ENCODE assay signal across 11 cellular contexts in the genomic region with DNA sequence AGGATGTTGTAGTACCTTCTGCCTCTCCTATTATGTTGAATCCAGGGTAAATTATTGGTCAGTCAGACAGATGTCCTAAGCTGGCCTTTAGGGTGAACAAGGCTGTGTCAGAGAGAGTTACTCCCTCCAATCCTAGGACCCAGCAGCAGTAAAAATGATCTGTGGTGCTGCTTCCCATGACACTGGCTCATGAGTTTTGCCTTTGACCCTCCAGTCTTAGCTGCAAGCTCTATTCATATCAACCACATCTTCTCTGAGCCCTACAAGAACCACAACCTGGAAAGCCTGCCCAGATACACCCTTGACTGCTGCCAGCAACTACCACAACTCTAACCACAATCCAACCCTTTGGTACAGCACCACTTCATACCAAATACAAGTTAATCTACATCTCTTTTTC. TPM values are rescaled to one million over a fixed set of nuclear protein-coding genes. Genes with fewer than 3 reads are reported as not detected.
DNase-seq lines count a peak whose midpoint lies in the region; ATAC-seq and TF ChIP-seq lines count a peak whose summit lies in the region.
"Had no signal": no experiment of that assay in that cellular context is flagged by ENCODE, and none has a peak within 500 bp of the region (broad histone marks: within the 10 kb centered on the region; RNA-seq: fewer than 3 reads in every experiment).

No MANE protein-coding gene starts in this region.

- H2AK9ac ChIP-seq in IMR-90 (replicated peaks; ENCODE audit: low read depth, low read length, poor library complexity): no peak overlapping the region

- no TSS peak for BruUV-seq in IMR-90 (replicated peaks; lab: Mats Ljungman, UMichigan)

- H3K14ac ChIP-seq in IMR-90 (replicated peaks; ENCODE audit: low read depth, low read length): no peak overlapping the region
- no peak overlapping the region for H3K14ac ChIP-seq in mesenchymal stem cell (ENCODE audit: low read length in 2 of 2)

- no peak for TF ChIP-seq CTCF in CD8-positive, alpha-beta T cell (IDR thresholded peaks at IDR 0.05)
- TF ChIP-seq CTCF in IMR-90 (conservative IDR thresholded peaks at IDR 0.05; ENCODE audit: low read depth, low read length): no peak
- no peak for TF ChIP-seq CTCF in activated CD8-positive, alpha-beta T cell treated with anti-CD3 and anti-CD28 coated beads for 36 hours (IDR thresholded peaks at IDR 0.05)
- no peak for TF ChIP-seq CTCF in lower lobe of right lung (IDR thresholded peaks at IDR 0.05)

- DNase-seq in CD8-positive, alpha-beta T cell: peak in 2 of 7 experiments; percentile 1 to 25
- DNase-seq in IMR-90 (no peak), mesenchymal stem cell (no peak), superior temporal gyrus (ENCODE audit: extremely low spot score) (no peak), HPDE6-E6E7 (ENCODE audit: extremely low spot score) (no peak), lower lobe of right lung (no peak)
- DNase-seq in activated CD8-positive, alpha-beta T cell treated with anti-CD3 and anti-CD28 coated beads for 36 hours: peak; percentile 45
- DNase-seq: NCI-H1436 had no signal

- no peak overlapping the region for H3K18ac ChIP-seq in IMR-90 (ENCODE audit: low read depth, low read length)
- no peak overlapping the region for H3K18ac ChIP-seq in mesenchymal stem cell (ENCODE audit: low read depth in 1 of 2, low read length in 2 of 2)

- no peak overlapping the region for H3K4me3 Mint-ChIP-seq in CD8-positive, alpha-beta T cell
- H3K4me3 Mint-ChIP-seq in activated CD8-positive, alpha-beta T cell treated with anti-CD3 and anti-CD28 coated beads for 36 hours: no peak overlapping the region

- H2AK5ac ChIP-seq in IMR-90 (ENCODE audit: low read depth, low read length) (no peak overlapping the region), mesenchymal stem cell (ENCODE audit: low read length, severe bottlenecking) (no peak overlapping the region)

- no peak for TF ChIP-seq RAD21 in IMR-90 (IDR thresholded peaks at IDR 0.05; ENCODE audit: low read length)

- no peaks in the 10 kb centered on the region for H3K9me3 Mint-ChIP-seq in CD8-positive, alpha-beta T cell
- H3K9me3 Mint-ChIP-seq in activated CD8-positive, alpha-beta T cell treated with anti-CD3 and anti-CD28 coated beads for 36 hours: no peaks in the 10 kb centered on the region

- H3K27ac ChIP-seq in CD8-positive, alpha-beta T cell (ENCODE audit: low read depth, low read length): no peak overlapping the region
- H3K27ac ChIP-seq in IMR-90 (ENCODE audit: insufficient read depth, low read length): no peak overlapping the region
- no peak overlapping the region for H3K27ac ChIP-seq in mesenchymal stem cell (ENCODE audit: low read length, poor library complexity, severe bottlenecking)
- H3K27ac ChIP-seq in lower lobe of right lung: no peak overlapping the region
- H3K27ac ChIP-seq: ascending aorta, VCaP had no signal

- H2BK5ac ChIP-seq in IMR-90 (ENCODE audit: low read depth, low read length, poor library complexity, severe bottlenecking) (no peak overlapping the region), mesenchymal stem cell (ENCODE audit: low read depth, low read length, poor library complexity, severe bottlenecking) (no peak overlapping the region)

- H3K9me3 ChIP-seq in CD8-positive, alpha-beta T cell (ENCODE audit: low read length): no peaks in the 10 kb centered on the region
- H3K9me3 ChIP-seq in IMR-90 (ENCODE audit: control insufficient read depth, insufficient read depth, low read length) (no peaks in the 10 kb centered on the region), mesenchymal stem cell (ENCODE audit: control insufficient read depth, low read length) (no peaks in the 10 kb centered on the region), lower lobe of right lung (no peaks in the 10 kb centered on the region)
- H3K9me3 ChIP-seq: ascending aorta had no signal

- H2BK15ac ChIP-seq in IMR-90 (ENCODE audit: low read depth, low read length) (no peak overlapping the region), mesenchymal stem cell (ENCODE audit: low read depth, poor library complexity, severe bottlenecking) (no peak overlapping the region)

- no peaks in the 10 kb centered on the region for H3K27me3 ChIP-seq in CD8-positive, alpha-beta T cell (ENCODE audit: insufficient read depth, low read length)
- H3K27me3 ChIP-seq in IMR-90 (ENCODE audit: control insufficient read depth, insufficient read depth, low read length) (no peaks in the 10 kb centered on the region; the same call in 1 of the 2 replicates), mesenchymal stem cell (ENCODE audit: control insufficient read depth in 1 of 2, insufficient read depth in 1 of 2, low read length in 2 of 2) (no peaks in the 10 kb centered on the region), lower lobe of right lung (ENCODE audit: low read depth) (no peaks in the 10 kb centered on the region)
- H3K27me3 ChIP-seq: ascending aorta had no signal

- peaks cover 13% of the 10 kb centered on the region for H3K4me1 Mint-ChIP-seq in CD8-positive, alpha-beta T cell (ENCODE audit: low read depth)
- peaks cover 7% of the 10 kb centered on the region for H3K4me1 Mint-ChIP-seq in activated CD8-positive, alpha-beta T cell treated with anti-CD3 and anti-CD28 coated beads for 36 hours (ENCODE audit: low read depth)

- H3K23ac ChIP-seq in IMR-90 (ENCODE audit: low read depth, low read length) (no peak overlapping the region), mesenchymal stem cell (ENCODE audit: low read length in 2 of 2) (no peak overlapping the region)

- H2AFZ ChIP-seq in IMR-90 (replicated peaks; ENCODE audit: low read length, poor library complexity) (peak overlapping the region; percentile 32), mesenchymal stem cell (ENCODE audit: low read depth, low read length) (peak overlapping the region; percentile 63)

- no peak overlapping the region for H2BK20ac ChIP-seq in IMR-90 (ENCODE audit: low read depth, low read length)

- H3K4me2 ChIP-seq in IMR-90 (ENCODE audit: low read depth, low read length): no peak overlapping the region
- H3K4me2 ChIP-seq in mesenchymal stem cell (ENCODE audit: low read length, poor library complexity, severe bottlenecking): no peak overlapping the region

- peak overlapping the region; percentile 39 for H3K27ac Mint-ChIP-seq in CD8-positive, alpha-beta T cell
- H3K27ac Mint-ChIP-seq in activated CD8-positive, alpha-beta T cell treated with anti-CD3 and anti-CD28 coated beads for 36 hours: no peak overlapping the region

- H4K8ac ChIP-seq in IMR-90 (ENCODE audit: low read depth in 2 of 2, low read length in 2 of 2) (no peak overlapping the region), mesenchymal stem cell (ENCODE audit: low read length) (no peak overlapping the region)

- H2BK120ac ChIP-seq in IMR-90 (ENCODE audit: low read depth, low read length) (no peak overlapping the region), mesenchymal stem cell (ENCODE audit: low read depth, low read length) (no peak overlapping the region)

- H4K20me1 ChIP-seq in IMR-90 (ENCODE audit: insufficient read depth, low read length): no peaks in the 10 kb centered on the region

- H3K9ac ChIP-seq in IMR-90 (ENCODE audit: low read depth, low read length): no peak overlapping the region
- no peak overlapping the region for H3K9ac ChIP-seq in mesenchymal stem cell (ENCODE audit: low read length)

- ATAC-seq in CD8-positive, alpha-beta T cell: peak; percentile 40
- ATAC-seq in IMR-90 (ENCODE audit: low read depth) (no peak), HG03025 (IDR thresholded peaks at IDR 0.05; ENCODE audit: low FRiP score, unreplicated experiment) (no peak), lower lobe of right lung (no peak)
- ATAC-seq in activated CD8-positive, alpha-beta T cell treated with anti-CD3 and anti-CD28 coated beads for 36 hours: peak; percentile 70

- H3K9me1 ChIP-seq in IMR-90 (ENCODE audit: insufficient read depth, low read length): no peaks in the 10 kb centered on the region

- dilution Hi-C loops in IMR-90 (cut with HindIII; ENCODE audit: low sequenced_read_pairs, unreplicated experiment): no loop called here

- POLR2A ChIA-PET in CD8-positive, alpha-beta T cell (lab: Charles Lee): no interaction called here
- POLR2A ChIA-PET in IMR-90 (lab: Charles Lee; ENCODE audit: unreplicated experiment): no interaction called here
- POLR2A ChIA-PET in activated CD8-positive, alpha-beta T cell treated with anti-CD3 and anti-CD28 coated beads for 36 hours (lab: Charles Lee): no interaction called here

- H3K36me3 Mint-ChIP-seq in CD8-positive, alpha-beta T cell: no peaks in the 10 kb centered on the region
- no peaks in the 10 kb centered on the region for H3K36me3 Mint-ChIP-seq in activated CD8-positive, alpha-beta T cell treated with anti-CD3 and anti-CD28 coated beads for 36 hours (ENCODE audit: low read depth)

- no peak overlapping the region for H3K4ac ChIP-seq in IMR-90 (ENCODE audit: low read depth, low read length)
- no peak overlapping the region for H3K4ac ChIP-seq in mesenchymal stem cell (ENCODE audit: low read depth in 1 of 2, low read length in 2 of 2)

- H4K5ac ChIP-seq in IMR-90 (ENCODE audit: low read depth, low read length): no peak overlapping the region

- H3K4me1 ChIP-seq in CD8-positive, alpha-beta T cell (ENCODE audit: insufficient read depth, low read length): no peaks in the 10 kb centered on the region
- H3K4me1 ChIP-seq in IMR-90 (ENCODE audit: control insufficient read depth, insufficient read depth, low read length): no peaks in the 10 kb centered on the region
- no peaks in the 10 kb centered on the region for H3K4me1 ChIP-seq in mesenchymal stem cell (ENCODE audit: control insufficient read depth, insufficient read depth, low read depth, low read length)
- no peaks in the 10 kb centered on the region for H3K4me1 ChIP-seq in lower lobe of right lung
- H3K4me1 ChIP-seq: ascending aorta had no signal

- no peaks in the 10 kb centered on the region for H3K36me3 ChIP-seq in CD8-positive, alpha-beta T cell (ENCODE audit: insufficient read depth, low read length)
- H3K36me3 ChIP-seq in IMR-90 (ENCODE audit: control insufficient read depth, insufficient read depth, low read length): no peaks in the 10 kb centered on the region
- no peaks in the 10 kb centered on the region for H3K36me3 ChIP-seq in mesenchymal stem cell (ENCODE audit: control insufficient read depth in 1 of 2, insufficient read depth in 2 of 2, low read depth in 1 of 2, low read length in 2 of 2)
- H3K36me3 ChIP-seq in lower lobe of right lung: no peaks in the 10 kb centered on the region
- H3K36me3 ChIP-seq: ascending aorta had no signal

- no peak overlapping the region for H3K56ac ChIP-seq in IMR-90 (ENCODE audit: extremely low read depth, insufficient read depth, low read length)

- H2BK12ac ChIP-seq in mesenchymal stem cell (ENCODE audit: low read length in 2 of 2): no peak overlapping the region

- no peaks in the 10 kb centered on the region for H3K27me3 Mint-ChIP-seq in CD8-positive, alpha-beta T cell (ENCODE audit: low read depth)
- no peaks in the 10 kb centered on the region for H3K27me3 Mint-ChIP-seq in activated CD8-positive, alpha-beta T cell treated with anti-CD3 and anti-CD28 coated beads for 36 hours

- CTCF ChIA-PET in CD8-positive, alpha-beta T cell (lab: Charles Lee): no interaction called here
- CTCF ChIA-PET in IMR-90 (lab: Yijun Ruan, JAX): no interaction called here
- CTCF ChIA-PET in activated CD8-positive, alpha-beta T cell treated with anti-CD3 and anti-CD28 coated beads for 36 hours (lab: Charles Lee): no interaction called here

- H3K4me3 ChIP-seq in CD8-positive, alpha-beta T cell (ENCODE audit: low read depth, low read length): no peak overlapping the region
- H3K4me3 ChIP-seq in IMR-90 (ENCODE audit: insufficient read depth, low read depth, low read length): no peak overlapping the region
- no peak overlapping the region for H3K4me3 ChIP-seq in mesenchymal stem cell (ENCODE audit: insufficient read depth in 1 of 2, low read depth in 1 of 2, low read length in 2 of 2)
- no peak overlapping the region for H3K4me3 ChIP-seq in lower lobe of right lung
- H3K4me3 ChIP-seq: ascending aorta had no signal

- in situ Hi-C loops in IMR-90 (cut with MboI; ENCODE audit: low sequenced_read_pairs): no loop called here

- H3K79me1 ChIP-seq in IMR-90 (ENCODE audit: low read depth in 1 of 2, low read length in 2 of 2) (no peaks in the 10 kb centered on the region), mesenchymal stem cell (replicated peaks; ENCODE audit: low read length, poor library complexity, severe bottlenecking) (no peaks in the 10 kb centered on the region)

- H4K91ac ChIP-seq in IMR-90 (ENCODE audit: insufficient read depth, low read depth, low read length) (no peak overlapping the region), mesenchymal stem cell (ENCODE audit: low read length) (no peak overlapping the region)

- intact Hi-C loops in CD8-positive, alpha-beta T cell (cut with DNase I, micrococcal nuclease): no loop called here
- intact Hi-C loops in IMR-90 (cut with micrococcal nuclease) (no loop called here), lower lobe of right lung (cut with DNase I) (no loop called here)
- intact Hi-C loops in activated CD8-positive, alpha-beta T cell treated with anti-CD3 and anti-CD28 coated beads for 36 hours (cut with micrococcal nuclease): no loop called here

- TF ChIP-seq POLR2A in IMR-90 (IDR thresholded peaks at IDR 0.05; ENCODE audit: low read depth, low read length): no peak

RNA-seq across cellular contexts. Expression of a gene that starts 27.2 kb away (rescaled TPM):
- 10 to 100 TPM in 1 of 2 experiments, 1 to 10 TPM in 1; 10.0 to 12.9 TPM for total RNA-seq in CD8-positive, alpha-beta T cell
- total RNA-seq in IMR-90 (2012; rRNA removed): 27.2 and 28.7 TPM in 2 replicates
- 8.0 and 10.6 TPM in 2 replicates for polyA plus RNA-seq in IMR-90 (2012; rRNA removed)
- 2.4 and 2.9 TPM in 2 replicates for polyA plus RNA-seq in IMR-90 (2012; cell fraction: cytosol; rRNA removed)
- 4.0 and 19.6 TPM in 2 replicates for polyA plus RNA-seq in IMR-90 (2012; cell fraction: nucleus; rRNA removed; ENCODE audit: low replicate concordance)
- total RNA-seq in activated CD8-positive, alpha-beta T cell treated with anti-CD3 and anti-CD28 coated beads for 36 hours: 1 to 10 TPM; 1.2 to 2.4 TPM
- polyA plus RNA-seq in mesenchymal stem cell (2013, experiment 1 of 2): 17.0 TPM
- polyA plus RNA-seq in mesenchymal stem cell (2013, experiment 2 of 2): 17.5 TPM
- total RNA-seq in lower lobe of right lung: 33.6 TPM

Comparison
In these comparisons a context has a peak if more than half of its experiments do, and no peak if none do; other contexts are left out.
1. ATAC-seq: peak in CD8-positive, alpha-beta T cell (single experiment) and activated CD8-positive, alpha-beta T cell treated with anti-CD3 and anti-CD28 coated beads for 36 hours (single experiment); none in IMR-90 (single experiment), HG03025 (single experiment) and lower lobe of right lung (0 of 2).